18 cellular contexts compared by ENCODE assay signal in the genomic region with DNA sequence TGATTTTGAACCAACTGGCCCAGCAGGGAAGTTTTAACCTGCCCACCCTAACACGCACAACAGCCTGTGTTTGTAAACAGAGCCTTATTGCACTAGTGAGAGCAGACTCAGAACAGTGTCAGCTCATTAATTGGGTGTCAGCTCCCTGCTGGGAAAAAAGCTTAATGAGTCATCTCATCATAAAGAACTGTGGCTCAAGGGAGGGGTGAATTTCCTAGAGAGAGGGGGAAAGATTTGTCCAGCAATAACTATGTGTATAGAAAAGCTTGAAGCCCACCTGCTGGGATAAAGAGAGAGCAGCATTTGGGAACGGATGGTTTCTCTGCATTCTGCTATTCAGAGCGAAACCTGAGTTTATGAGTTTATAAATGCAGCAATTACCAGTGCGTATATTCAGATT. TPM values are rescaled to one million over a fixed set of nuclear protein-coding genes. Genes with fewer than 3 reads are reported as not detected.
DNase-seq lines count a peak whose midpoint lies in the region; ATAC-seq and TF ChIP-seq lines count a peak whose summit lies in the region.
"Had no signal": no experiment of that assay in that cellular context is flagged by ENCODE, and none has a peak within 500 bp of the region (broad histone marks: within the 10 kb centered on the region; RNA-seq: fewer than 3 reads in every experiment).

No MANE protein-coding gene starts in this region.

- BruUV-seq in PC-3 (replicated peaks; lab: Mats Ljungman, UMichigan) (no TSS peak), Caco-2 (replicated peaks; lab: Mats Ljungman, UMichigan) (no TSS peak)

- H3K27me3 Mint-ChIP-seq in Caco-2 (ENCODE audit: insufficient read depth, unreplicated experiment), result peaks cover 11% of the 10 kb centered on the region
- H3K27me3 Mint-ChIP-seq: activated CD4-positive, alpha-beta T cell treated with anti-CD3 and anti-CD28 coated beads, Interleukin-2, amount 10 ng/mL, durations not matched to agents 24 days and 14 days; progenitor cell of endocrine pancreas had no signal

- H3K9me2 ChIP-seq in PC-3 (replicated peaks; ENCODE audit: low read length) (no peaks in the 10 kb centered on the region), neural cell (ENCODE audit: insufficient read depth, low read length) (no peaks in the 10 kb centered on the region)

- TF ChIP-seq CTCF in PC-3 (conservative IDR thresholded peaks at IDR 0.05; ENCODE audit: low read depth, low read length), result no peak
- TF ChIP-seq CTCF in neural cell (IDR thresholded peaks at IDR 0.05; ENCODE audit: poor library complexity, severe bottlenecking), result no peak
- TF ChIP-seq CTCF in Caco-2 (IDR thresholded peaks at IDR 0.05; ENCODE audit: insufficient read depth in 1 of 2, low read depth in 1 of 2, low read length in 1 of 2, severe bottlenecking in 1 of 2, unreplicated experiment in 1 of 2), result no peak

- H3F3A ChIP-seq in PC-3 (ENCODE audit: low read length, unreplicated experiment) (no peaks in the 10 kb centered on the region), neural cell (ENCODE audit: insufficient read depth, low read length, poor library complexity, severe bottlenecking) (no peaks in the 10 kb centered on the region)

- no peak overlapping the region for H3K27ac ChIP-seq in PC-3 (ENCODE audit: low read length)
- H3K27ac ChIP-seq in neural cell (ENCODE audit: low read length), result no peak overlapping the region
- H3K27ac ChIP-seq: BLaER1 treated with 17β-estradiol and CSF1 and Interleukin-3, amounts not matched to agents 10 nM and 100 nM; tibial artery had no signal

- H3K9me3 Mint-ChIP-seq in Caco-2 (ENCODE audit: unreplicated experiment), result no peaks in the 10 kb centered on the region
- H3K9me3 Mint-ChIP-seq: activated CD4-positive, alpha-beta T cell treated with anti-CD3 and anti-CD28 coated beads, Interleukin-2, amount 10 ng/mL, durations not matched to agents 24 days and 14 days; activated naive CD4-positive, alpha-beta T cell treated with anti-CD3 and anti-CD28 coated beads for 36 hours; stimulated activated effector memory CD8-positive, alpha-beta T cell treated with anti-CD3 and anti-CD28 coated beads, Interleukin-12 subunit alpha, Interleukin-12 subunit beta, amount 100 ng/mL, for 72 hours had no signal

- peak; percentile 23 for DNase-seq in HPDE6-E6E7 (ENCODE audit: extremely low spot score)
- peak; percentile 80 to 96 for DNase-seq in NCI-H2081 (lab: John Stamatoyannopoulos, UW)
- no peak for DNase-seq in PC-3
- no peak for DNase-seq in NCI-H187 (lab: John Stamatoyannopoulos, UW)
- no peak for DNase-seq in Caco-2
- DNase-seq: activated CD4-positive, alpha-beta T cell treated with anti-CD3 and anti-CD28 coated beads, Interleukin-2, amount 10 ng/mL, durations not matched to agents 24 days and 14 days; activated naive CD4-positive, alpha-beta T cell treated with anti-CD3 and anti-CD28 coated beads for 36 hours; EL; naive B cell; OCI-M1; tibial artery had no signal

- no peak for TF ChIP-seq RAD21 in neural cell (conservative IDR thresholded peaks at IDR 0.05)

- H3K27ac Mint-ChIP-seq in Caco-2 (ENCODE audit: unreplicated experiment), result no peak overlapping the region
- H3K27ac Mint-ChIP-seq: activated CD4-positive, alpha-beta T cell treated with anti-CD3 and anti-CD28 coated beads, Interleukin-2, amount 10 ng/mL, durations not matched to agents 24 days and 14 days; activated naive CD4-positive, alpha-beta T cell treated with anti-CD3 and anti-CD28 coated beads for 36 hours; naive B cell; progenitor cell of endocrine pancreas; stimulated activated effector memory CD8-positive, alpha-beta T cell treated with anti-CD3 and anti-CD28 coated beads, Interleukin-12 subunit alpha, Interleukin-12 subunit beta, amount 100 ng/mL, for 72 hours had no signal

- intact Hi-C loops in PC-3 (cut with micrococcal nuclease), result no loop called here
- intact Hi-C loops in Caco-2 (cut with micrococcal nuclease; ENCODE audit: unreplicated experiment), result no loop called here

- no peak overlapping the region for H2AFZ ChIP-seq in PC-3 (ENCODE audit: low read length)
- no peak overlapping the region for H2AFZ ChIP-seq in neural cell (ENCODE audit: low read depth, low read length)

- no peaks in the 10 kb centered on the region for H3K36me3 Mint-ChIP-seq in Caco-2 (ENCODE audit: insufficient read depth, unreplicated experiment)
- H3K36me3 Mint-ChIP-seq: naive B cell; stimulated activated effector memory CD8-positive, alpha-beta T cell treated with anti-CD3 and anti-CD28 coated beads, Interleukin-12 subunit alpha, Interleukin-12 subunit beta, amount 100 ng/mL, for 72 hours had no signal

- H3K4me3 ChIP-seq in PC-3 (ENCODE audit: low read length) (no peak overlapping the region), neural cell (ENCODE audit: low read length) (no peak overlapping the region), Caco-2 (ENCODE audit: low read depth, low read length) (no peak overlapping the region)
- H3K4me3 ChIP-seq: BLaER1 treated with 17β-estradiol and CSF1 and Interleukin-3, amounts not matched to agents 10 nM and 100 nM; lung; tibial artery had no signal

- H3K4me2 ChIP-seq in PC-3 (ENCODE audit: low read length) (no peak overlapping the region), neural cell (ENCODE audit: low read length) (no peak overlapping the region)
- H3K4me2 ChIP-seq: BLaER1 treated with 17β-estradiol and CSF1 and Interleukin-3, amounts not matched to agents 10 nM and 100 nM had no signal

- ATAC-seq in PC-3 (0 out of 2 replicates have a peak, but pooled peaks have one; percentile 14), HG03139 (IDR thresholded peaks at IDR 0.05; ENCODE audit: unreplicated experiment) (no peak)
- ATAC-seq: SK-N-SH treated with all-trans-retinoic acid at 6 μM for 48 hours; stimulated activated effector memory CD8-positive, alpha-beta T cell treated with anti-CD3 and anti-CD28 coated beads, Interleukin-12 subunit alpha, Interleukin-12 subunit beta, amount 100 ng/mL, for 72 hours had no signal

- H3K9ac ChIP-seq in PC-3 (ENCODE audit: low read length) (no peak overlapping the region), neural cell (ENCODE audit: low read length) (no peak overlapping the region)
- H3K9ac ChIP-seq: BLaER1 treated with 17β-estradiol and CSF1 and Interleukin-3, amounts not matched to agents 10 nM and 100 nM had no signal

- H3K4me3 Mint-ChIP-seq in Caco-2 (ENCODE audit: unreplicated experiment), result no peak overlapping the region
- H3K4me3 Mint-ChIP-seq: activated CD4-positive, alpha-beta T cell treated with anti-CD3 and anti-CD28 coated beads, Interleukin-2, amount 10 ng/mL, durations not matched to agents 24 days and 14 days; activated naive CD4-positive, alpha-beta T cell treated with anti-CD3 and anti-CD28 coated beads for 36 hours; naive B cell; stimulated activated effector memory CD8-positive, alpha-beta T cell treated with anti-CD3 and anti-CD28 coated beads, Interleukin-12 subunit alpha, Interleukin-12 subunit beta, amount 100 ng/mL, for 72 hours had no signal

- H3K36me3 ChIP-seq in PC-3 (ENCODE audit: low read depth, low read length), result no peaks in the 10 kb centered on the region
- no peaks in the 10 kb centered on the region for H3K36me3 ChIP-seq in neural cell (ENCODE audit: insufficient read depth, low read length)
- no peaks in the 10 kb centered on the region for H3K36me3 ChIP-seq in Caco-2 (ENCODE audit: control insufficient read depth, insufficient read depth, low read length)
- H3K36me3 ChIP-seq: BLaER1 treated with 17β-estradiol and CSF1 and Interleukin-3, amounts not matched to agents 10 nM and 100 nM; tibial artery had no signal

- H3K27me3 ChIP-seq in PC-3 (ENCODE audit: low read length) (no peaks in the 10 kb centered on the region), neural cell (ENCODE audit: insufficient read depth, low read depth, low read length) (peaks cover 100% of the 10 kb centered on the region), Caco-2 (replicated peaks; ENCODE audit: control insufficient read depth, insufficient read depth, low read length) (no peaks in the 10 kb centered on the region)
- H3K27me3 ChIP-seq: BLaER1 treated with 17β-estradiol and CSF1 and Interleukin-3, amounts not matched to agents 10 nM and 100 nM; tibial artery had no signal

- POLR2A ChIA-PET in PC-3 (lab: Charles Lee; ENCODE audit: unreplicated experiment) (no interaction called here), Caco-2 (lab: Charles Lee) (no interaction called here)

- CTCF ChIA-PET in PC-3 (lab: Charles Lee) (interaction anchor here (1.1 kb wide), 1 partner anchor 18 kb away, joined by 10 read pairs; no protein-coding TSS in a partner anchor), Caco-2 (lab: Charles Lee) (no interaction called here)

- no peaks in the 10 kb centered on the region for H3K79me2 ChIP-seq in PC-3 (ENCODE audit: low read length)
- H3K79me2 ChIP-seq in neural cell (replicated peaks; ENCODE audit: insufficient read depth, low read length), result no peaks in the 10 kb centered on the region

- H3K4me1 ChIP-seq in PC-3 (ENCODE audit: insufficient read depth, low read length), result 0 out of 2 replicates have a peak, but pooled peaks cover 4% of the 10 kb centered on the region
- no peaks in the 10 kb centered on the region for H3K4me1 ChIP-seq in Caco-2
- H3K4me1 ChIP-seq: BLaER1 treated with 17β-estradiol and CSF1 and Interleukin-3, amounts not matched to agents 10 nM and 100 nM; tibial artery had no signal

- no peak for TF ChIP-seq EP300 in neural cell (conservative IDR thresholded peaks at IDR 0.05; ENCODE audit: poor library complexity, severe bottlenecking)

- H3K9me3 ChIP-seq in PC-3 (ENCODE audit: low read length) (0 out of 2 replicates have a peak, but pooled peaks cover 4% of the 10 kb centered on the region), neural cell (ENCODE audit: low read length) (peaks cover 5% of the 10 kb centered on the region), Caco-2 (no peaks in the 10 kb centered on the region; the same call in 1 of the 2 replicates)
- H3K9me3 ChIP-seq: tibial artery had no signal

- H3K4me1 Mint-ChIP-seq in Caco-2 (ENCODE audit: low read depth, unreplicated experiment), result no peaks in the 10 kb centered on the region
- H3K4me1 Mint-ChIP-seq: activated CD4-positive, alpha-beta T cell treated with anti-CD3 and anti-CD28 coated beads, Interleukin-2, amount 10 ng/mL, durations not matched to agents 24 days and 14 days; naive B cell; stimulated activated effector memory CD8-positive, alpha-beta T cell treated with anti-CD3 and anti-CD28 coated beads, Interleukin-12 subunit alpha, Interleukin-12 subunit beta, amount 100 ng/mL, for 72 hours had no signal

- H4K20me1 ChIP-seq in PC-3 (ENCODE audit: low read length) (no peaks in the 10 kb centered on the region), neural cell (ENCODE audit: insufficient read depth) (no peaks in the 10 kb centered on the region)
- H4K20me1 ChIP-seq: BLaER1 treated with 17β-estradiol and CSF1 and Interleukin-3, amounts not matched to agents 10 nM and 100 nM had no signal

TF ChIP-seq in neural cell, 6 proteins besides CTCF, POLR2A, EP300 and RAD21:
- TF ChIP-seq EZH2 (IDR thresholded peaks at IDR 0.05; ENCODE audit: borderline replicate concordance, insufficient read depth, low read length, poor library complexity, severe bottlenecking) (no peak), POLR2AphosphoS5 (IDR thresholded peaks at IDR 0.05) (peak; percentile 51)

RNA-seq across cellular contexts. Expression of a gene that starts 48.9 kb away (rescaled TPM):
- total RNA-seq in PC-3 (2014; rRNA removed) (0.06 TPM in 1 of 2 replicates, not detected in the other), Caco-2 (2022) (not detected in 2 replicates)
- 0.48 TPM in 1 of 2 replicates, not detected in the other for polyA plus RNA-seq in neural cell
- polyA minus RNA-seq in neural cell, result not detected in 2 replicates
- total RNA-seq: activated CD4-positive, alpha-beta T cell treated with anti-CD3 and anti-CD28 coated beads, Interleukin-2, amount 10 ng/mL, durations not matched to agents 24 days and 14 days; activated naive CD4-positive, alpha-beta T cell treated with anti-CD3 and anti-CD28 coated beads for 36 hours; progenitor cell of endocrine pancreas had no signal

Comparison
In these comparisons a context has a peak if more than half of its experiments do, and no peak if none do; other contexts are left out.
1. DNase-seq: peak in HPDE6-E6E7 (single experiment) and NCI-H2081 (2 of 2); none in PC-3 (single experiment), NCI-H187 (0 of 2) and Caco-2 (0 of 2).